ENCODE assay signal across 1 cellular context in the genomic region with DNA sequence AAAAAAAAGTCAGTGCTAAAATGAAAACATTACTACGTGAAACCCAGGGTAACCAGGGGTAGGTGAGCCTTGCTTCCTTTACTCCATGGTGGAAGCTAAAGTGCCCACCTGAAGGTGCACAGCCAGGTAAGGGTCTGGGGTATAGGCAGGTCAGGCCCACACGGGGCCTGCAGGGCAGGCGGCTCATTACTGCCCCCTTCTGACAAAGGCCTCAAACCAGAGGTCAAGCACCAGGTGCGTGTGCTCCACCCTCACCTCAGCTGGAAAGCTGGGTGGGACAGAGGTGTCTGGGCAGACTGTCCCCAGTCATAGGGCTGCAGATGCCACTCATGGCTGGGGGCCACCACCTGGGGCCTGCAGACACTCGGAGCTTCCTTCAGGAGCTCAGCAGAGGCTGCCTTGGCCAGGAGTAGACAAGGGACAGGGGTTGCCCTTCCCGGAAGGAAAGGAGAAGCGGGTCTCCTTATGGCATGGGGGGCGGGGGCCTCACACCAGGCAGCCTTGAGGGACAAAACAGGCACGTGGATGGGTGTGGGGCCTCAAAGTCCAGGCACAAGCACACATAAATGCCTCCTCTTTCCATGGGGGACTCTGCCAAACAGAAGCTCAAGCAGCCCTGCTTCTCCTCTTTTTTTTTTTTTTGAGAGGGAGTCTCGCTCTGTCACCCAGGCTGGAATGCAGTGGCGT.
TF ChIP-seq lines count a peak whose summit lies in the region.

No MANE protein-coding gene starts in this region.

TF ChIP-seq in HCT116, 20 proteins besides CTCF, POLR2A, EP300 and RAD21 (continued from another document):
- TF ChIP-seq EGR1 (IDR thresholded peaks at IDR 0.05; ENCODE audit: low read depth) (no peak), SP1 (IDR thresholded peaks at IDR 0.05; ENCODE audit: low read depth) (no peak), JUND (IDR thresholded peaks at IDR 0.05) (no peak), EZH2 (IDR thresholded peaks at IDR 0.05) (no peak), FOSL1 (IDR thresholded peaks at IDR 0.05; ENCODE audit: low read depth) (no peak), CEBPB (IDR thresholded peaks at IDR 0.05; ENCODE audit: low read depth) (no peak), YY1 (IDR thresholded peaks at IDR 0.05; ENCODE audit: extremely low read depth, insufficient replicate concordance, low read depth, low read length) (no peak), EZH2phosphoT487 (IDR thresholded peaks at IDR 0.05; ENCODE audit: borderline replicate concordance) (no peak), ELF1 (IDR thresholded peaks at IDR 0.05; ENCODE audit: borderline replicate concordance, low read depth) (no peak)
- TF ChIP-seq, protein P1, sequence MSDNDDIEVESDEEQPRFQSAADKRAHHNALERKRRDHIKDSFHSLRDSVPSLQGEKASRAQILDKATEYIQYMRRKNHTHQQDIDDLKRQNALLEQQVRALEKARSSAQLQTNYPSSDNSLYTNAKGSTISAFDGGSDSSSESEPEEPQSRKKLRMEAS (IDR thresholded peaks at IDR 0.05), result no peak
- TF ChIP-seq, protein P2, sequence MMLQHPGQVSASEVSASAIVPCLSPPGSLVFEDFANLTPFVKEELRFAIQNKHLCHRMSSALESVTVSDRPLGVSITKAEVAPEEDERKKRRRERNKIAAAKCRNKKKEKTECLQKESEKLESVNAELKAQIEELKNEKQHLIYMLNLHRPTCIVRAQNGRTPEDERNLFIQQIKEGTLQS (IDR thresholded peaks at IDR 0.05), result no peak
